In the genomic region with DNA sequence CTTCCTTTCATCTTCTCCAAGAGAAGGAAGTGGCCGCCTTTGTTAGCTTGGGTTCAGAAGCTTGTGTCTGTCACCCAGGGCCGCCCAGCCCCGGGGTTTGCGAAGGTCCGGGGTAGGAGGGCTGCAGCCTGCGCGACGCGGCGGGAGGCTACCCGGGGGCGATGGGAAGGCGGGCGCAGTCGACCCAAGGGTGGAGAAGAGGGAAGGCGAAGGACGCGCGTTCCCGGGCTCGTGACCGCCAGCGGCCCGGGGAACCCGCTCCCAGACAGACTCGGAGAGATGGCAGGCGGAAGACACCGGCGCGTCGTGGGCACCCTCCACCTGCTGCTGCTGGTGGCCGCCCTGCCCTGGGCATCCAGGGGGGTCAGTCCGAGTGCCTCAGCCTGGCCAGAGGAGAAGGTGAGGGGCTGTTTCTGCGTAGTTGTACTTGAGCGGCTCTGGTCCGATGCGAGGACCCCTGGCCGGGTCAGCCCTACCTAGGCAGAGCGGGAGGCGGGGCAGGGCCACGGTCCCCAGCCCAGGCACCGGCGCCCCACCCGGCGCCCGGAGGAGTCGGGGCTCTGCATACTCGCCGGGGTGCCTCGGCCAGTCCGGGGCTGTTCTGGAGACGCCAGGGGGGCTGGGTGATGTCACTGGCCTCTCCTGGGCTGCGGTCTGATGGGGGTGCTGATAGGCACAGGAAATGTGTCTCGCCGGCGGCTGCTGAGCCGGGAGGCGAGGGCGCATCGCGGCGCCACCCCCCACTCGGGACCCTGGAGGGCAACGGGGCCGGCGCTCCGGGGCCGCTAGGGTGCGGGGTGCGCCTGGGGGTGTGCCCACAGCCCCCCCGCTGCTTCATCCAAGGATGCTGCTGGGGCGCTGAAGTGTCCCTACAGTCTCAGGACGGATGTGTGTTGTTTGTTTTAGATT, we compare ENCODE assay signal across 8 cellular contexts. TPM values are rescaled to one million over a fixed set of nuclear protein-coding genes. Genes with fewer than 3 reads are reported as not detected.
A peak's percentile ranks its signal among the peaks of the same experiment; 100 is the strongest.
DNase-seq lines count a peak whose midpoint lies in the region; ATAC-seq and TF ChIP-seq lines count a peak whose summit lies in the region.

Gene QPCT (plus strand): TSS at position 178 of the 909 bp plus-strand sequence. CDS start 102 bp downstream, at position 280.

- H3K36me3 Mint-ChIP-seq in natural killer cell: no peaks in the 10 kb centered on the region

- ATAC-seq in natural killer cell (peak; percentile 91 to 94 (median 93)), HG03108 (IDR thresholded peaks at IDR 0.05; ENCODE audit: unreplicated experiment) (no peak)

- H3K27ac ChIP-seq in esophagus squamous epithelium (peak within 1 kb of the TSS; percentile 61 to 79 (median 74)), thymus (ENCODE audit: low read depth) (no peak within 1 kb of the TSS)

- H3K27me3 ChIP-seq in esophagus squamous epithelium: no peaks in the 10 kb centered on the region
- peaks cover 13% of the 10 kb centered on the region for H3K27me3 ChIP-seq in thymus (ENCODE audit: control insufficient read depth, insufficient read depth)

- H3K27ac Mint-ChIP-seq in natural killer cell: peak within 1 kb of the TSS; percentile 23 to 80

- peak within 1 kb of the TSS; percentile 87 for H3K4me3 Mint-ChIP-seq in natural killer cell

- DNase-seq in 8988T (peak; percentile 76), GM19238 (ENCODE audit: insufficient read length, low spot score) (peak; percentile 19), NCI-H2196 (lab: John Stamatoyannopoulos, UW; ENCODE audit: unreplicated experiment) (peak; percentile 58), esophagus squamous epithelium (lab: John Stamatoyannopoulos, UW) (no peak), natural killer cell (peak; percentile 63)
- DNase-seq in activated T-cell treated with anti-CD3 and anti-CD28 coated beads, Interleukin-2, amount 50 U/mL, for 1 hour: peak; percentile 79

- no peaks in the 10 kb centered on the region for H3K9me3 Mint-ChIP-seq in natural killer cell

- no peaks in the 10 kb centered on the region for H3K36me3 ChIP-seq in esophagus squamous epithelium
- H3K36me3 ChIP-seq in thymus (ENCODE audit: control insufficient read depth, insufficient read depth): no peaks in the 10 kb centered on the region

- WGBS in esophagus squamous epithelium, 2 donors: 0 to 5% methylated on average over 4 to 17 of the region's 73 CpGs
- WGBS in thymus: 2% methylated on average over 73 of the region's 73 CpGs

- H3K4me1 Mint-ChIP-seq in natural killer cell: peaks cover 10 to 11% of the 10 kb centered on the region in 2 donors

- intact Hi-C loops in esophagus squamous epithelium (cut with DNase I) (no loop called here), natural killer cell (cut with micrococcal nuclease) (loop anchor here (1.0 kb wide), 1 partner anchor 46 kb away; no protein-coding TSS in a partner anchor)

- H3K4me1 ChIP-seq in esophagus squamous epithelium (peaks cover 0 to 24% (median 5%) of the 10 kb centered on the region in 3 donors), thymus (ENCODE audit: control insufficient read depth, insufficient read depth, low read length) (peaks cover 9% of the 10 kb centered on the region)

- no peaks in the 10 kb centered on the region for H3K9me3 ChIP-seq in esophagus squamous epithelium
- H3K9me3 ChIP-seq in thymus (ENCODE audit: control insufficient read depth): no peaks in the 10 kb centered on the region

- TF ChIP-seq CTCF in esophagus squamous epithelium (IDR thresholded peaks at IDR 0.05) (no peak), natural killer cell (IDR thresholded peaks at IDR 0.05) (no peak)

- peaks cover 21 to 49% of the 10 kb centered on the region in 2 donors for H3K27me3 Mint-ChIP-seq in natural killer cell (ENCODE audit: low read depth in 2 of 2)

- H3K4me3 ChIP-seq in esophagus squamous epithelium: peak within 1 kb of the TSS; percentile 57 to 88 (median 66)
- H3K4me3 ChIP-seq in thymus (ENCODE audit: low read length): peak within 1 kb of the TSS; percentile 55

- peak in 1 of 4 donors; percentile 38 for TF ChIP-seq POLR2A in esophagus squamous epithelium (IDR thresholded peaks at IDR 0.05)

RNA-seq across cellular contexts. Expression of gene QPCT, which starts in this region (rescaled TPM):
- total RNA-seq in esophagus squamous epithelium: 10 to 100 TPM in 2 of 4 donors, 1 to 10 TPM in 2; 2.1 to 13.7 (median 7.2) TPM
- 1 to 10 TPM in 2 of 3 donors, under 1 TPM in 1; 0.38 to 2.1 (median 2.1) TPM for total RNA-seq in natural killer cell
- polyA plus RNA-seq in thymus: 8.6 TPM
